ENCODE assay signal across 8 cellular contexts in genomic region chr21:44846485-44847260, GRCh38. TPM values are rescaled to one million over a fixed set of nuclear protein-coding genes. Genes with fewer than 3 reads are reported as not detected.
DNase-seq lines count a peak whose midpoint lies in the region; ATAC-seq and FAIRE-seq lines count a peak whose summit lies in the region.

No MANE protein-coding gene starts in this region.

- H3K9me3 Mint-ChIP-seq in activated CD4-positive, alpha-beta T cell treated with anti-CD3 and anti-CD28 coated beads, Interleukin-2, amount 10 ng/mL, durations not matched to agents 24 days and 14 days: no peaks in the 10 kb centered on the region
- H3K9me3 Mint-ChIP-seq in natural killer cell treated with Interleukin-12 subunit alpha and Interleukin-12 subunit beta and Interleukin-15 and Interleukin-18, amount 100 ng/mL, for 72 hours: no peaks in the 10 kb centered on the region

- no peaks in the 10 kb centered on the region for H3K27me3 Mint-ChIP-seq in activated CD4-positive, alpha-beta T cell treated with anti-CD3 and anti-CD28 coated beads, Interleukin-2, amount 10 ng/mL, durations not matched to agents 24 days and 14 days
- H3K27me3 Mint-ChIP-seq in natural killer cell treated with Interleukin-12 subunit alpha and Interleukin-12 subunit beta and Interleukin-15 and Interleukin-18, amount 100 ng/mL, for 72 hours: peaks cover 0 to 3% of the 10 kb centered on the region in 2 donors

- ATAC-seq in natural killer cell treated with Interleukin-12 subunit alpha and Interleukin-12 subunit beta and Interleukin-15 and Interleukin-18, amount 100 ng/mL, for 72 hours: peak in 1 of 2 donors; percentile 8

- peaks cover 15% of the 10 kb centered on the region for H3K4me1 Mint-ChIP-seq in activated CD4-positive, alpha-beta T cell treated with anti-CD3 and anti-CD28 coated beads, Interleukin-2, amount 10 ng/mL, durations not matched to agents 24 days and 14 days
- H3K4me1 Mint-ChIP-seq in natural killer cell treated with Interleukin-12 subunit alpha and Interleukin-12 subunit beta and Interleukin-15 and Interleukin-18, amount 100 ng/mL, for 72 hours (ENCODE audit: low read depth in 2 of 2): peaks cover 6 to 13% of the 10 kb centered on the region in 2 donors

- DNase-seq in AG08396 (ENCODE audit: low spot score) (peak; percentile 79), HUDEP-2 (lab: John Stamatoyannopoulos, UW; ENCODE audit: unreplicated experiment in 76 of 76) (peak in 64 of 76 experiments; percentile 23 to 77 (median 55)), fibroblast of gingiva (ENCODE audit: low read depth) (peak; percentile 44), RPMI8226 (no peak), HTR-8/SVneo (ENCODE audit: insufficient read length, low spot score) (no peak), NCI-H2081 (lab: John Stamatoyannopoulos, UW) (no peak)
- DNase-seq in activated CD4-positive, alpha-beta T cell treated with anti-CD3 and anti-CD28 coated beads, Interleukin-2, amount 10 ng/mL, durations not matched to agents 24 days and 14 days: peak; percentile 83
- no peak for DNase-seq in natural killer cell treated with Interleukin-12 subunit alpha and Interleukin-12 subunit beta and Interleukin-15 and Interleukin-18, amount 100 ng/mL, for 72 hours (ENCODE audit: low spot score)

- peak overlapping the region; percentile 70 for H3K27ac Mint-ChIP-seq in activated CD4-positive, alpha-beta T cell treated with anti-CD3 and anti-CD28 coated beads, Interleukin-2, amount 10 ng/mL, durations not matched to agents 24 days and 14 days
- H3K27ac Mint-ChIP-seq in natural killer cell treated with Interleukin-12 subunit alpha and Interleukin-12 subunit beta and Interleukin-15 and Interleukin-18, amount 100 ng/mL, for 72 hours: peak overlapping the region in 1 of 2 donors; percentile 45

- intact Hi-C loops in activated CD4-positive, alpha-beta T cell treated with anti-CD3 and anti-CD28 coated beads, Interleukin-2, amount 10 ng/mL, durations not matched to agents 24 days and 14 days (cut with micrococcal nuclease): loop anchor here (2.0 kb wide), 1 partner anchor 26 kb away; the partner anchor contains the start of gene PTTG1IP

- FAIRE-seq in HTR-8/SVneo (lab: Jason Lieb, UNC): no peak

- H3K4me3 Mint-ChIP-seq in activated CD4-positive, alpha-beta T cell treated with anti-CD3 and anti-CD28 coated beads, Interleukin-2, amount 10 ng/mL, durations not matched to agents 24 days and 14 days: peak overlapping the region; percentile 73
- H3K4me3 Mint-ChIP-seq in natural killer cell treated with Interleukin-12 subunit alpha and Interleukin-12 subunit beta and Interleukin-15 and Interleukin-18, amount 100 ng/mL, for 72 hours: peak overlapping the region; percentile 34

- H3K36me3 Mint-ChIP-seq in activated CD4-positive, alpha-beta T cell treated with anti-CD3 and anti-CD28 coated beads, Interleukin-2, amount 10 ng/mL, durations not matched to agents 24 days and 14 days (ENCODE audit: low read depth): peaks cover 15% of the 10 kb centered on the region
- H3K36me3 Mint-ChIP-seq in natural killer cell treated with Interleukin-12 subunit alpha and Interleukin-12 subunit beta and Interleukin-15 and Interleukin-18, amount 100 ng/mL, for 72 hours: peaks cover 5% of the 10 kb centered on the region

RNA-seq across cellular contexts. Expression of gene PTTG1IP, which starts 26.8 kb away (rescaled TPM):
- total RNA-seq in activated CD4-positive, alpha-beta T cell treated with anti-CD3 and anti-CD28 coated beads, Interleukin-2, amount 10 ng/mL, durations not matched to agents 24 days and 14 days: 44.2 and 46.5 TPM in 2 replicates
- total RNA-seq in natural killer cell treated with Interleukin-12 subunit alpha and Interleukin-12 subunit beta and Interleukin-15 and Interleukin-18, amount 100 ng/mL, for 72 hours: 10 to 100 TPM; 69.4 to 81.7 TPM

RNA-seq across cellular contexts. Expression of gene SUMO3, which starts 28.8 kb away (rescaled TPM):
- total RNA-seq in activated CD4-positive, alpha-beta T cell treated with anti-CD3 and anti-CD28 coated beads, Interleukin-2, amount 10 ng/mL, durations not matched to agents 24 days and 14 days: 90.3 and 90.6 TPM in 2 replicates
- total RNA-seq in natural killer cell treated with Interleukin-12 subunit alpha and Interleukin-12 subunit beta and Interleukin-15 and Interleukin-18, amount 100 ng/mL, for 72 hours: 10 to 100 TPM; 50.1 to 53.9 TPM

RNA-seq across cellular contexts. Expression of gene UBE2G2, which starts 45.1 kb away (rescaled TPM):
- 143 and 148 TPM in 2 replicates for total RNA-seq in activated CD4-positive, alpha-beta T cell treated with anti-CD3 and anti-CD28 coated beads, Interleukin-2, amount 10 ng/mL, durations not matched to agents 24 days and 14 days
- 100 to 1,000 TPM in 1 of 2 donors, 10 to 100 TPM in 1; 89.7 to 164 TPM for total RNA-seq in natural killer cell treated with Interleukin-12 subunit alpha and Interleukin-12 subunit beta and Interleukin-15 and Interleukin-18, amount 100 ng/mL, for 72 hours

Comparison
In these comparisons a context has a peak if more than half of its experiments do, and no peak if none do; other contexts are left out.
1. DNase-seq: peak in AG08396 (single experiment), HUDEP-2 (64 of 76), activated CD4-positive, alpha-beta T cell treated with anti-CD3 and anti-CD28 coated beads, Interleukin-2, amount 10 ng/mL, durations not matched to agents 24 days and 14 days (single experiment) and fibroblast of gingiva (single experiment); none in natural killer cell treated with Interleukin-12 subunit alpha and Interleukin-12 subunit beta and Interleukin-15 and Interleukin-18, amount 100 ng/mL, for 72 hours (single experiment), RPMI8226 (single experiment), HTR-8/SVneo (single experiment) and NCI-H2081 (0 of 2).